22 cellular contexts compared by ENCODE assay signal in the genomic region with DNA sequence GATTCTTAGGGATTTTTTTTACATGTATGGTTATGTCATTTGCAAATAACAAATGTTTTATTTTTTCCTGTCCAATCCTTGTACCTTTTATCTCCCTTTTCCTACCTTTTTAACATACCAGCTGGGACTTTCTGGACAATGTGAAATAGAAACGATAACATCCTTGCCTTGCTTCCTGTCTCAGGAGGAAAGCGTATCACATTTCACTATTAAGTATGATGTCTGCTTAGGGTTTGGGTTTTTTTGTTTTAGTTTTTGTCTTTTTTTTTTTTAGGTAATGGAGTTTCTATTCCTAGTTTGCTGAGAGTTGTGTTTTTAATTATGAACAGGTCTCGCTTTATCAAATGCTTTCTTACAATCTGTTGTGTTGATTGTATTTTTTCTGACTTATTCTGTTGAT.
"Had no signal": no experiment of that assay in that cellular context is flagged by ENCODE, and none has a peak within 500 bp of the region (broad histone marks: within the 10 kb centered on the region; RNA-seq: fewer than 3 reads in every experiment).

No MANE protein-coding gene starts in this region.

- H3K4me1 Mint-ChIP-seq: activated naive CD4-positive, alpha-beta T cell treated with anti-CD3 and anti-CD28 coated beads, Interleukin-2, amount 50 U/mL, for 24 hours; neural progenitor cell had no signal

- H3K27ac Mint-ChIP-seq: activated CD8-positive, alpha-beta T cell treated with anti-CD3 and anti-CD28 coated beads, Interleukin-2, amount 10 ng/mL, durations not matched to agents 7 days and 5 days; activated naive CD4-positive, alpha-beta T cell treated with anti-CD3 and anti-CD28 coated beads, Interleukin-2, amount 50 U/mL, for 24 hours; naive thymus-derived CD4-positive, alpha-beta T cell; neural progenitor cell; T-helper 2 cell treated with Interferon-gamma antibody and Interleukin-4, amounts not matched to agents 5 μg/mL and 100 μg/mL, for 36 hours had no signal

- H3K36me3 ChIP-seq: brain microvascular endothelial cell, heart right ventricle, neural progenitor cell, prostate gland, uterus had no signal

- H3K27ac ChIP-seq: brain microvascular endothelial cell, neural progenitor cell, prostate gland, spleen, testis, uterus had no signal

- H3K4me1 ChIP-seq: neural progenitor cell, prostate gland, spleen, testis, uterus had no signal

- H3K9ac ChIP-seq: neural progenitor cell had no signal

- ATAC-seq: activated CD8-positive, alpha-beta T cell treated with anti-CD3 and anti-CD28 coated beads, Interleukin-2, amount 10 ng/mL, durations not matched to agents 7 days and 5 days; heart right ventricle; left colon; naive thymus-derived CD4-positive, alpha-beta T cell had no signal

- H3K36me3 Mint-ChIP-seq: neural progenitor cell had no signal

- H3K4me3 ChIP-seq: heart right ventricle, lung, neural progenitor cell, prostate gland, spleen, testis, uterus had no signal

- H3K4me2 ChIP-seq: neural progenitor cell had no signal

- H3K27me3 Mint-ChIP-seq: activated naive CD4-positive, alpha-beta T cell treated with anti-CD3 and anti-CD28 coated beads, Interleukin-2, amount 50 U/mL, for 24 hours had no signal

- H3K9me3 Mint-ChIP-seq: activated naive CD4-positive, alpha-beta T cell treated with anti-CD3 and anti-CD28 coated beads, Interleukin-2, amount 50 U/mL, for 24 hours; neural progenitor cell; T-helper 2 cell treated with Interferon-gamma antibody and Interleukin-4, amounts not matched to agents 5 μg/mL and 100 μg/mL, for 36 hours had no signal

- H2AFZ ChIP-seq: neural progenitor cell had no signal

- DNase-seq: activated CD4-positive, alpha-beta T cell treated with anti-CD3 and anti-CD28 coated beads for 1 hour; activated CD4-positive, alpha-beta T cell treated with anti-CD3 and anti-CD28 coated beads, Interleukin-2, amount 50 U/mL, for 1 hour; activated CD8-positive, alpha-beta T cell treated with anti-CD3 and anti-CD28 coated beads, Interleukin-2, amount 10 ng/mL, durations not matched to agents 7 days and 5 days; activated gamma-delta T cell treated with Interleukin-2 at 50 U/mL for 16 hours; brain microvascular endothelial cell; caudate nucleus; left colon; naive thymus-derived CD4-positive, alpha-beta T cell; spleen; stimulated activated CD4-positive, alpha-beta T cell treated with anti-CD3 and anti-CD28 coated beads, Interleukin-4, amount 100 ng/mL, for 1 hour; stimulated activated naive CD4-positive, alpha-beta T cell; trophoblast cell; uterus had no signal

- H3K9me3 ChIP-seq: heart right ventricle, prostate gland, spleen, testis, uterus had no signal

- H3K4me3 Mint-ChIP-seq: activated CD8-positive, alpha-beta T cell treated with anti-CD3 and anti-CD28 coated beads, Interleukin-2, amount 10 ng/mL, durations not matched to agents 7 days and 5 days; activated naive CD4-positive, alpha-beta T cell treated with anti-CD3 and anti-CD28 coated beads, Interleukin-2, amount 50 U/mL, for 24 hours; naive thymus-derived CD4-positive, alpha-beta T cell; neural progenitor cell; T-helper 2 cell treated with Interferon-gamma antibody and Interleukin-4, amounts not matched to agents 5 μg/mL and 100 μg/mL, for 36 hours had no signal

- H3K27me3 ChIP-seq: brain microvascular endothelial cell, heart right ventricle, spleen, testis, uterus had no signal

- FAIRE-seq: keratinocyte, TTC549 had no signal
